1 cellular context compared by ENCODE assay signal in genomic region chr11:70745936-70746335, GRCh38.
TF ChIP-seq lines count a peak whose summit lies in the region.

No MANE protein-coding gene starts in this region.

TF ChIP-seq in H1, 55 proteins besides CTCF, POLR2A, EP300 and RAD21:
- TF ChIP-seq SP4 (IDR thresholded peaks at IDR 0.05; ENCODE audit: low read length), result no peak
- TF ChIP-seq NRF1 (IDR thresholded peaks at IDR 0.05; ENCODE audit: low read depth, low read length), result no peak
- TF ChIP-seq, protein P1, sequence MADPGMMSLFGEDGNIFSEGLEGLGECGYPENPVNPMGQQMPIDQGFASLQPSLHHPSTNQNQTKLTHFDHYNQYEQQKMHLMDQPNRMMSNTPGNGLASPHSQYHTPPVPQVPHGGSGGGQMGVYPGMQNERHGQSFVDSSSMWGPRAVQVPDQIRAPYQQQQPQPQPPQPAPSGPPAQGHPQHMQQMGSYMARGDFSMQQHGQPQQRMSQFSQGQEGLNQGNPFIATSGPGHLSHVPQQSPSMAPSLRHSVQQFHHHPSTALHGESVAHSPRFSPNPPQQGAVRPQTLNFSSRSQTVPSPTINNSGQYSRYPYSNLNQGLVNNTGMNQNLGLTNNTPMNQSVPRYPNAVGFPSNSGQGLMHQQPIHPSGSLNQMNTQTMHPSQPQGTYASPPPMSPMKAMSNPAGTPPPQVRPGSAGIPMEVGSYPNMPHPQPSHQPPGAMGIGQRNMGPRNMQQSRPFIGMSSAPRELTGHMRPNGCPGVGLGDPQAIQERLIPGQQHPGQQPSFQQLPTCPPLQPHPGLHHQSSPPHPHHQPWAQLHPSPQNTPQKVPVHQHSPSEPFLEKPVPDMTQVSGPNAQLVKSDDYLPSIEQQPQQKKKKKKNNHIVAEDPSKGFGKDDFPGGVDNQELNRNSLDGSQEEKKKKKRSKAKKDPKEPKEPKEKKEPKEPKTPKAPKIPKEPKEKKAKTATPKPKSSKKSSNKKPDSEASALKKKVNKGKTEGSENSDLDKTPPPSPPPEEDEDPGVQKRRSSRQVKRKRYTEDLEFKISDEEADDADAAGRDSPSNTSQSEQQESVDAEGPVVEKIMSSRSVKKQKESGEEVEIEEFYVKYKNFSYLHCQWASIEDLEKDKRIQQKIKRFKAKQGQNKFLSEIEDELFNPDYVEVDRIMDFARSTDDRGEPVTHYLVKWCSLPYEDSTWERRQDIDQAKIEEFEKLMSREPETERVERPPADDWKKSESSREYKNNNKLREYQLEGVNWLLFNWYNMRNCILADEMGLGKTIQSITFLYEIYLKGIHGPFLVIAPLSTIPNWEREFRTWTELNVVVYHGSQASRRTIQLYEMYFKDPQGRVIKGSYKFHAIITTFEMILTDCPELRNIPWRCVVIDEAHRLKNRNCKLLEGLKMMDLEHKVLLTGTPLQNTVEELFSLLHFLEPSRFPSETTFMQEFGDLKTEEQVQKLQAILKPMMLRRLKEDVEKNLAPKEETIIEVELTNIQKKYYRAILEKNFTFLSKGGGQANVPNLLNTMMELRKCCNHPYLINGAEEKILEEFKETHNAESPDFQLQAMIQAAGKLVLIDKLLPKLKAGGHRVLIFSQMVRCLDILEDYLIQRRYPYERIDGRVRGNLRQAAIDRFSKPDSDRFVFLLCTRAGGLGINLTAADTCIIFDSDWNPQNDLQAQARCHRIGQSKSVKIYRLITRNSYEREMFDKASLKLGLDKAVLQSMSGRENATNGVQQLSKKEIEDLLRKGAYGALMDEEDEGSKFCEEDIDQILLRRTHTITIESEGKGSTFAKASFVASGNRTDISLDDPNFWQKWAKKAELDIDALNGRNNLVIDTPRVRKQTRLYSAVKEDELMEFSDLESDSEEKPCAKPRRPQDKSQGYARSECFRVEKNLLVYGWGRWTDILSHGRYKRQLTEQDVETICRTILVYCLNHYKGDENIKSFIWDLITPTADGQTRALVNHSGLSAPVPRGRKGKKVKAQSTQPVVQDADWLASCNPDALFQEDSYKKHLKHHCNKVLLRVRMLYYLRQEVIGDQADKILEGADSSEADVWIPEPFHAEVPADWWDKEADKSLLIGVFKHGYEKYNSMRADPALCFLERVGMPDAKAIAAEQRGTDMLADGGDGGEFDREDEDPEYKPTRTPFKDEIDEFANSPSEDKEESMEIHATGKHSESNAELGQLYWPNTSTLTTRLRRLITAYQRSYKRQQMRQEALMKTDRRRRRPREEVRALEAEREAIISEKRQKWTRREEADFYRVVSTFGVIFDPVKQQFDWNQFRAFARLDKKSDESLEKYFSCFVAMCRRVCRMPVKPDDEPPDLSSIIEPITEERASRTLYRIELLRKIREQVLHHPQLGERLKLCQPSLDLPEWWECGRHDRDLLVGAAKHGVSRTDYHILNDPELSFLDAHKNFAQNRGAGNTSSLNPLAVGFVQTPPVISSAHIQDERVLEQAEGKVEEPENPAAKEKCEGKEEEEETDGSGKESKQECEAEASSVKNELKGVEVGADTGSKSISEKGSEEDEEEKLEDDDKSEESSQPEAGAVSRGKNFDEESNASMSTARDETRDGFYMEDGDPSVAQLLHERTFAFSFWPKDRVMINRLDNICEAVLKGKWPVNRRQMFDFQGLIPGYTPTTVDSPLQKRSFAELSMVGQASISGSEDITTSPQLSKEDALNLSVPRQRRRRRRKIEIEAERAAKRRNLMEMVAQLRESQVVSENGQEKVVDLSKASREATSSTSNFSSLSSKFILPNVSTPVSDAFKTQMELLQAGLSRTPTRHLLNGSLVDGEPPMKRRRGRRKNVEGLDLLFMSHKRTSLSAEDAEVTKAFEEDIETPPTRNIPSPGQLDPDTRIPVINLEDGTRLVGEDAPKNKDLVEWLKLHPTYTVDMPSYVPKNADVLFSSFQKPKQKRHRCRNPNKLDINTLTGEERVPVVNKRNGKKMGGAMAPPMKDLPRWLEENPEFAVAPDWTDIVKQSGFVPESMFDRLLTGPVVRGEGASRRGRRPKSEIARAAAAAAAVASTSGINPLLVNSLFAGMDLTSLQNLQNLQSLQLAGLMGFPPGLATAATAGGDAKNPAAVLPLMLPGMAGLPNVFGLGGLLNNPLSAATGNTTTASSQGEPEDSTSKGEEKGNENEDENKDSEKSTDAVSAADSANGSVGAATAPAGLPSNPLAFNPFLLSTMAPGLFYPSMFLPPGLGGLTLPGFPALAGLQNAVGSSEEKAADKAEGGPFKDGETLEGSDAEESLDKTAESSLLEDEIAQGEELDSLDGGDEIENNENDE (IDR thresholded peaks at IDR 0.05; ENCODE audit: insufficient replicate concordance, low read length), result no peak
- no peak for TF ChIP-seq YY1 (IDR thresholded peaks at IDR 0.05; ENCODE audit: low read depth, low read length)
- no peak for TF ChIP-seq KDM5A (IDR thresholded peaks at IDR 0.05; ENCODE audit: low read length)
- no peak for TF ChIP-seq RBBP5 (IDR thresholded peaks at IDR 0.05; ENCODE audit: borderline replicate concordance, low read depth, low read length)
- TF ChIP-seq TAF1 (IDR thresholded peaks at IDR 0.05; ENCODE audit: low read depth, low read length), result no peak
- TF ChIP-seq SAP30 (IDR thresholded peaks at IDR 0.05; ENCODE audit: insufficient read depth, insufficient replicate concordance, low read length), result no peak
